8 cellular contexts compared by ENCODE assay signal in the genomic region with DNA sequence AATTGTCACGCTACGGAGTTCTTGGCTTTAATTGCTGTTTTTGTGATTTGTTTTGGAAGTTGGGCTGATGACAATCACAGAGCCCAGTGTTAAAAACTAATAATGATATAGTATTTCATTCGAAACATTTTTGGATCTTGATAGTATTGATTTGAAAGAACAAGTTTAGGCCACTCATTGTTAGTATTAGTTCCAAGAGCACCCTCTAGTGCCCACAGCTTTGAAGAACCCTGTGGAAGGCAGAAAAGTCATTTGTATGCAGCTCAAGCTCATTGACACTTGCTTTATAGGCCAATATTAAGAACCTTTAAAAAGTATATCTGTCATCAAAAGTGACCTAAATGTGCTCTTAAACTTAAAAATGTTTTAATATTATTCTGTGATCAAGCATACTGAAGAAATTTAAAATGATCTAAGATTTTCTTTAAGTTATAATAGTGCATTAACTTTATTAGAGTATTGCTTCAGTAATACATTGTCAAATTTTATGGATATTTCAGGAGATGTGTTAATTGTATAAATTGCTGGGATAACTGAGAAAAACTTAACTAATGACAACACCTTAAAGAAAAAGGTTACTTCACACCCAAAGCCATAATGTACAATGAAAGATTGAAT.
DNase-seq lines count a peak whose midpoint lies in the region; ATAC-seq, FAIRE-seq and TF ChIP-seq lines count a peak whose summit lies in the region.

No MANE protein-coding gene starts in this region.

- peak; percentile 80 for TF ChIP-seq CTCF in choroid plexus epithelial cell (conservative IDR thresholded peaks at IDR 0.05; ENCODE audit: low read depth, low read length)

- peak; percentile 38 for DNase-seq in NCI-H526 treated with DMSO at 0.1 percent for 48 hours (lab: John Stamatoyannopoulos, UW)
- DNase-seq in choroid plexus epithelial cell (ENCODE audit: low read depth): peak; percentile 78
- peak; percentile 27 for DNase-seq in mucosa of gallbladder (ENCODE audit: low spot score)
- DNase-seq in activated CD4-positive, alpha-beta memory T cell treated with anti-CD3 and anti-CD28 coated beads, Interleukin-2, amount 10 ng/mL, durations not matched to agents 7 days and 5 days: no peak

- peak; percentile 92 for FAIRE-seq in G401.6 (lab: Jason Lieb, UNC)

- ATAC-seq in HG02885 (IDR thresholded peaks at IDR 0.05; ENCODE audit: poor library complexity, unreplicated experiment): peak; percentile 82
- ATAC-seq in GM19328 (IDR thresholded peaks at IDR 0.05; ENCODE audit: unreplicated experiment): no peak
- ATAC-seq in HG02840 (IDR thresholded peaks at IDR 0.05; ENCODE audit: low FRiP score, unreplicated experiment): no peak

- H3K9me3 Mint-ChIP-seq in activated CD4-positive, alpha-beta memory T cell treated with anti-CD3 and anti-CD28 coated beads, Interleukin-2, amount 10 ng/mL, durations not matched to agents 7 days and 5 days: no peaks in the 10 kb centered on the region

- no peaks in the 10 kb centered on the region for H3K36me3 Mint-ChIP-seq in activated CD4-positive, alpha-beta memory T cell treated with anti-CD3 and anti-CD28 coated beads, Interleukin-2, amount 10 ng/mL, durations not matched to agents 7 days and 5 days (ENCODE audit: low read depth)

- no peak overlapping the region for H3K4me3 ChIP-seq in choroid plexus epithelial cell (ENCODE audit: low read depth, low read length)

- no peak overlapping the region for H3K4me3 Mint-ChIP-seq in activated CD4-positive, alpha-beta memory T cell treated with anti-CD3 and anti-CD28 coated beads, Interleukin-2, amount 10 ng/mL, durations not matched to agents 7 days and 5 days

- H3K4me1 Mint-ChIP-seq in activated CD4-positive, alpha-beta memory T cell treated with anti-CD3 and anti-CD28 coated beads, Interleukin-2, amount 10 ng/mL, durations not matched to agents 7 days and 5 days: no peaks in the 10 kb centered on the region

- POLR2A ChIA-PET in activated CD4-positive, alpha-beta memory T cell treated with anti-CD3 and anti-CD28 coated beads, Interleukin-2, amount 10 ng/mL, durations not matched to agents 7 days and 5 days (lab: Charles Lee): no interaction called here

- no peaks in the 10 kb centered on the region for H3K27me3 Mint-ChIP-seq in activated CD4-positive, alpha-beta memory T cell treated with anti-CD3 and anti-CD28 coated beads, Interleukin-2, amount 10 ng/mL, durations not matched to agents 7 days and 5 days

- H3K27ac Mint-ChIP-seq in activated CD4-positive, alpha-beta memory T cell treated with anti-CD3 and anti-CD28 coated beads, Interleukin-2, amount 10 ng/mL, durations not matched to agents 7 days and 5 days: no peak overlapping the region

- CTCF ChIA-PET in activated CD4-positive, alpha-beta memory T cell treated with anti-CD3 and anti-CD28 coated beads, Interleukin-2, amount 10 ng/mL, durations not matched to agents 7 days and 5 days (lab: Charles Lee): no interaction called here
